ENCODE assay signal across 24 cellular contexts in genomic region chr5:168428552-168428951, GRCh38.
"Had no signal": no experiment of that assay in that cellular context is flagged by ENCODE, and none has a peak within 500 bp of the region (broad histone marks: within the 10 kb centered on the region; RNA-seq: fewer than 3 reads in every experiment).

No MANE protein-coding gene starts in this region.

- DNase-seq: stimulated activated CD4-positive, alpha-beta T cell treated with anti-CD3 and anti-CD28 coated beads, Interleukin-2, amount 100 ng/mL, for 48 hours; stimulated activated CD4-positive, alpha-beta T cell treated with anti-CD3 and anti-CD28 coated beads, Interleukin-4, amount 100 ng/mL, for 1 hour; stimulated activated CD4-positive, alpha-beta T cell treated with anti-CD3 and anti-CD28 coated beads, Interleukin-4, amount 100 ng/mL, for 24 hours; stimulated activated CD4-positive, alpha-beta T cell treated with anti-CD3 and anti-CD28 coated beads, Interleukin-4, amount 100 ng/mL, for 4 hours; stimulated activated CD8-positive, alpha-beta memory T cell treated with anti-CD3 and anti-CD28 coated beads, Interleukin-4, amount 100 ng/mL, for 48 hours; stimulated activated naive B cell treated with anti-CD40 and anti-IgM and Interleukin-4, amounts not matched to agents 10 μg/mL and 1 μg/mL and 100 μg/mL, for 72 hours; stimulated activated naive CD4-positive, alpha-beta T cell; stimulated activated naive CD4-positive, alpha-beta T cell treated with Interleukin-2 at 50 U/mL for 16 hours; stimulated activated naive CD8-positive, alpha-beta T cell treated with anti-CD3 and anti-CD28 coated beads, Interleukin-15, amount 100 ng/mL, for 72 hours; stimulated activated naive CD8-positive, alpha-beta T cell treated with anti-CD3 and anti-CD28 coated beads, Interleukin-15, Interleukin-2, amounts not matched to agents 100 U/mL and 50 U/mL, for 24 hours; stomach; substantia nigra; testis; thyroid gland; tibial artery; transverse colon; trophoblast cell; upper lobe of left lung; upper lobe of right lung; uterus had no signal

- H3K27ac ChIP-seq: stomach, suprapubic skin, testis, thoracic aorta, thyroid gland, tibial artery, tibial nerve, transverse colon, upper lobe of left lung, upper lobe of right lung, uterus, vagina had no signal
